In genomic region chr18:48408727-48409590, GRCh38 we compare ENCODE assay signal across 8 cellular contexts. TPM values are rescaled to one million over a fixed set of nuclear protein-coding genes. Genes with fewer than 3 reads are reported as not detected.
A peak's percentile ranks its signal among the peaks of the same experiment; 100 is the strongest.
DNase-seq lines count a peak whose midpoint lies in the region; ATAC-seq and TF ChIP-seq lines count a peak whose summit lies in the region.

TSS of gene ZBTB7C (minus strand) at chr18:48409383.

- H2AFZ ChIP-seq in parathyroid adenoma, result peak within 1 kb of the TSS; percentile 92

- peaks cover 4% of the 10 kb centered on the region for H3K4me1 ChIP-seq in parathyroid adenoma

- TF ChIP-seq CTCF in parathyroid adenoma (IDR thresholded peaks at IDR 0.05), result no peak

- peak; percentile 16 to 45 for ATAC-seq in left cardiac atrium
- no peak for ATAC-seq in GM21447 (IDR thresholded peaks at IDR 0.05; ENCODE audit: unreplicated experiment)

- H3K4me3 ChIP-seq in parathyroid adenoma (ENCODE audit: low read depth, low read length), result peak within 1 kb of the TSS; percentile 70

- H3K9me3 ChIP-seq in parathyroid adenoma (ENCODE audit: control insufficient read depth, low read length), result no peaks in the 10 kb centered on the region

- no peaks in the 10 kb centered on the region for H3K79me2 ChIP-seq in parathyroid adenoma

- H3K36me3 ChIP-seq in parathyroid adenoma (ENCODE audit: control insufficient read depth, insufficient read depth, low read length), result no peaks in the 10 kb centered on the region

- intact Hi-C loops in left cardiac atrium (cut with DNase I), result loop anchor here in 1 of 2 donors (5.0 kb wide), 1 partner anchor 67 kb away; no protein-coding TSS in a partner anchor

- peak within 1 kb of the TSS; percentile 90 for H3K4me2 ChIP-seq in parathyroid adenoma (ENCODE audit: low read length)

- DNase-seq in stimulated activated CD4-positive, alpha-beta T cell treated with anti-CD3 and anti-CD28 coated beads, Interleukin-15, amount 100 ng/mL, for 24 hours, result peak; percentile 47
- no peak for DNase-seq in stimulated activated CD4-positive, alpha-beta T cell treated with anti-CD3 and anti-CD28 coated beads, Interleukin-4, amount 100 ng/mL, for 24 hours
- peak; percentile 22 for DNase-seq in NCI-H128 (lab: John Stamatoyannopoulos, UW; ENCODE audit: unreplicated experiment)
- peak; percentile 16 for DNase-seq in activated naive CD4-positive, alpha-beta T cell treated with anti-CD3 and anti-CD28 coated beads, Interleukin-2, amount 50 U/mL, for 16 hours
- peak; percentile 54 for DNase-seq in left cardiac atrium
- DNase-seq in NCI-H446 treated with DMSO at 0.1 percent for 48 hours (lab: John Stamatoyannopoulos, UW), result no peak

- no peaks in the 10 kb centered on the region for H3K27me3 ChIP-seq in parathyroid adenoma (ENCODE audit: control insufficient read depth, insufficient read depth, low read length)

- H3K9ac ChIP-seq in parathyroid adenoma, result no peak within 1 kb of the TSS

- H3K27ac ChIP-seq in parathyroid adenoma, result peak within 1 kb of the TSS; percentile 57

RNA-seq across cellular contexts. Expression of gene ZBTB7C, which starts in this region (rescaled TPM):
- 1 to 10 TPM; 4.2 to 5.6 TPM for total RNA-seq in left cardiac atrium

Comparison
In these comparisons a context has a peak if more than half of its experiments do, and no peak if none do; other contexts are left out.
1. DNase-seq: peak in stimulated activated CD4-positive, alpha-beta T cell treated with anti-CD3 and anti-CD28 coated beads, Interleukin-15, amount 100 ng/mL, for 24 hours (single experiment), NCI-H128 (single experiment), activated naive CD4-positive, alpha-beta T cell treated with anti-CD3 and anti-CD28 coated beads, Interleukin-2, amount 50 U/mL, for 16 hours (single experiment) and left cardiac atrium (single experiment); none in stimulated activated CD4-positive, alpha-beta T cell treated with anti-CD3 and anti-CD28 coated beads, Interleukin-4, amount 100 ng/mL, for 24 hours (single experiment) and NCI-H446 treated with DMSO at 0.1 percent for 48 hours (single experiment).